ENCODE assay signal across 11 cellular contexts in the genomic region with DNA sequence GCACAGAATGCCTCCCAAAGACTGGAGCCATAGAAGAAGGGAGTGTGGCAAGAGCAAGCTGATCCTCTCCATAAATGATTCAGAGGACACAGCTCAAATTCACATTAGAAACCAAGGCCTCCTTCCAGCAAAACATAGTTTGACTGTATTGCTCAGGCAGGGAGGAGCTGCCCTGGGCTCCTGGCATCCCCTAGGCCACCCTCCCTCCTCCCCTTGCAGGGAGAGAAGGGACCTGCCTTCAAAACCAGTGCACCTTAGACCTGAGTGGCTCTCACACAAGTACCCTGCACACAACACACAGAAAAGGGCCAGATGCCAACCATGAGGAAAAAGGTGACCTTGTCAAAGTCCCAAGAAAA.
DNase-seq lines count a peak whose midpoint lies in the region; ATAC-seq and TF ChIP-seq lines count a peak whose summit lies in the region.
"Had no signal": no experiment of that assay in that cellular context is flagged by ENCODE, and none has a peak within 500 bp of the region (broad histone marks: within the 10 kb centered on the region; RNA-seq: fewer than 3 reads in every experiment).

No MANE protein-coding gene starts in this region.

- H3K36me3 ChIP-seq in uterus = no peaks in the 10 kb centered on the region
- H3K36me3 ChIP-seq: BLaER1 had no signal

- no peaks in the 10 kb centered on the region for H3K27me3 Mint-ChIP-seq in natural killer cell treated with Interleukin-12 subunit alpha and Interleukin-12 subunit beta and Interleukin-15 and Interleukin-18, amount 100 ng/mL, for 72 hours
- H3K27me3 Mint-ChIP-seq in natural killer cell (ENCODE audit: low read depth in 2 of 2) (no peaks in the 10 kb centered on the region), nephron progenitor cell (ENCODE audit: low read depth, poor library complexity) (peaks cover 4% of the 10 kb centered on the region)
- H3K27me3 Mint-ChIP-seq: activated naive CD8-positive, alpha-beta T cell had no signal

- H3K36me3 Mint-ChIP-seq in natural killer cell treated with Interleukin-12 subunit alpha and Interleukin-12 subunit beta and Interleukin-15 and Interleukin-18, amount 100 ng/mL, for 72 hours = no peaks in the 10 kb centered on the region
- no peaks in the 10 kb centered on the region for H3K36me3 Mint-ChIP-seq in natural killer cell
- peaks cover 29% of the 10 kb centered on the region for H3K36me3 Mint-ChIP-seq in nephron progenitor cell (ENCODE audit: low read depth)

- H3K4me3 ChIP-seq in epithelial cell of esophagus (ENCODE audit: low read length) = no peak overlapping the region
- H3K4me3 ChIP-seq in uterus = no peak overlapping the region
- H3K4me3 ChIP-seq: BLaER1, SJSA1 had no signal

- H3K27ac Mint-ChIP-seq in natural killer cell treated with Interleukin-12 subunit alpha and Interleukin-12 subunit beta and Interleukin-15 and Interleukin-18, amount 100 ng/mL, for 72 hours = peak overlapping the region; percentile 89 to 97
- H3K27ac Mint-ChIP-seq in natural killer cell = no peak overlapping the region
- H3K27ac Mint-ChIP-seq in nephron progenitor cell = peak overlapping the region; percentile 96
- H3K27ac Mint-ChIP-seq: activated naive CD8-positive, alpha-beta T cell had no signal

- H3K27ac ChIP-seq in uterus = peak overlapping the region; percentile 76 to 84
- H3K27ac ChIP-seq: BLaER1, SJSA1 had no signal

- DNase-seq in natural killer cell treated with Interleukin-12 subunit alpha and Interleukin-12 subunit beta and Interleukin-15 and Interleukin-18, amount 100 ng/mL, for 72 hours (ENCODE audit: low spot score) = no peak
- DNase-seq in natural killer cell (no peak), epithelial cell of esophagus (ENCODE audit: low read depth) (peak; percentile 44), nephron progenitor cell (no peak), uterus (no peak), globus pallidus (ENCODE audit: low spot score) (no peak), sciatic nerve (ENCODE audit: low spot score) (no peak)

- H3K9me3 ChIP-seq in uterus = no peaks in the 10 kb centered on the region
- H3K9me3 ChIP-seq: BLaER1, SJSA1 had no signal

- H3K4me3 Mint-ChIP-seq in natural killer cell treated with Interleukin-12 subunit alpha and Interleukin-12 subunit beta and Interleukin-15 and Interleukin-18, amount 100 ng/mL, for 72 hours = no peak overlapping the region
- no peak overlapping the region for H3K4me3 Mint-ChIP-seq in natural killer cell
- no peak overlapping the region for H3K4me3 Mint-ChIP-seq in nephron progenitor cell
- H3K4me3 Mint-ChIP-seq: activated naive CD8-positive, alpha-beta T cell had no signal

- TF ChIP-seq CTCF in natural killer cell (IDR thresholded peaks at IDR 0.05) = no peak
- no peak for TF ChIP-seq CTCF in epithelial cell of esophagus (IDR thresholded peaks at IDR 0.05; ENCODE audit: insufficient read depth, low read depth, low read length, missing control alignments)
- no peak for TF ChIP-seq CTCF in nephron progenitor cell (IDR thresholded peaks at IDR 0.05)
- TF ChIP-seq CTCF in uterus (IDR thresholded peaks at IDR 0.05) = no peak

- no peaks in the 10 kb centered on the region for H3K27me3 ChIP-seq in uterus
- H3K27me3 ChIP-seq: BLaER1, SJSA1 had no signal

- ATAC-seq in natural killer cell treated with Interleukin-12 subunit alpha and Interleukin-12 subunit beta and Interleukin-15 and Interleukin-18, amount 100 ng/mL, for 72 hours = no peak
- ATAC-seq in natural killer cell (no peak), GM18868 (IDR thresholded peaks at IDR 0.05; ENCODE audit: unreplicated experiment) (no peak), sciatic nerve (no peak)

- no peaks in the 10 kb centered on the region for H3K9me3 Mint-ChIP-seq in natural killer cell treated with Interleukin-12 subunit alpha and Interleukin-12 subunit beta and Interleukin-15 and Interleukin-18, amount 100 ng/mL, for 72 hours
- H3K9me3 Mint-ChIP-seq in natural killer cell (no peaks in the 10 kb centered on the region), nephron progenitor cell (no peaks in the 10 kb centered on the region)

- TF ChIP-seq POLR2A in uterus (IDR thresholded peaks at IDR 0.05) = no peak

- H3K4me1 Mint-ChIP-seq in natural killer cell treated with Interleukin-12 subunit alpha and Interleukin-12 subunit beta and Interleukin-15 and Interleukin-18, amount 100 ng/mL, for 72 hours (ENCODE audit: low read depth in 2 of 2) = peaks cover 38 to 47% of the 10 kb centered on the region in 2 donors
- H3K4me1 Mint-ChIP-seq in natural killer cell (peaks cover 44% of the 10 kb centered on the region in 2 donors), nephron progenitor cell (peaks cover 64% of the 10 kb centered on the region)

- intact Hi-C loops in natural killer cell (cut with micrococcal nuclease) = no loop called here
- intact Hi-C loops in uterus (cut with DNase I; ENCODE audit: low total_unique reads) = no loop called here
- intact Hi-C loops in sciatic nerve (cut with DNase I) = no loop called here

- peaks cover 16 to 18% of the 10 kb centered on the region in 2 donors for H3K4me1 ChIP-seq in uterus

Comparison
In these comparisons a context has a peak if more than half of its experiments do, and no peak if none do; other contexts are left out.
1. H3K27ac Mint-ChIP-seq: peak in natural killer cell treated with Interleukin-12 subunit alpha and Interleukin-12 subunit beta and Interleukin-15 and Interleukin-18, amount 100 ng/mL, for 72 hours (2 of 2) and nephron progenitor cell (single experiment); none in natural killer cell (0 of 2).